Comparison of ENCODE assay signal across 9 cellular contexts in genomic region chr14:47675489-47676300, GRCh38. TPM values are rescaled to one million over a fixed set of nuclear protein-coding genes. Genes with fewer than 3 reads are reported as not detected.
A peak's percentile ranks its signal among the peaks of the same experiment; 100 is the strongest.
DNase-seq lines count a peak whose midpoint lies in the region; ATAC-seq and TF ChIP-seq lines count a peak whose summit lies in the region.
"Had no signal": no experiment of that assay in that cellular context is flagged by ENCODE, and none has a peak within 500 bp of the region (broad histone marks: within the 10 kb centered on the region; RNA-seq: fewer than 3 reads in every experiment).

TSS of gene MDGA2 (minus strand) at chr14:47675605.

- no peaks in the 10 kb centered on the region for H3K4me1 Mint-ChIP-seq in activated CD4-positive, alpha-beta T cell treated with anti-CD3 and anti-CD28 coated beads for 36 hours
- H3K4me1 Mint-ChIP-seq in Calu3 (ENCODE audit: low read depth, unreplicated experiment) = no peaks in the 10 kb centered on the region

- H3K4me3 Mint-ChIP-seq in activated CD4-positive, alpha-beta T cell treated with anti-CD3 and anti-CD28 coated beads for 36 hours = peak within 1 kb of the TSS; percentile 1
- no peak within 1 kb of the TSS for H3K4me3 Mint-ChIP-seq in Calu3 (ENCODE audit: low read depth, unreplicated experiment)

- H3K27ac Mint-ChIP-seq in activated CD4-positive, alpha-beta T cell treated with anti-CD3 and anti-CD28 coated beads for 36 hours = no peak within 1 kb of the TSS
- H3K27ac Mint-ChIP-seq in Calu3 (ENCODE audit: unreplicated experiment) = no peak within 1 kb of the TSS

- TF ChIP-seq EP300 in sigmoid colon (IDR thresholded peaks at IDR 0.05) = no peak

- no peak within 1 kb of the TSS for H3K27ac ChIP-seq in RWPE1
- H3K27ac ChIP-seq in heart right ventricle = no peak within 1 kb of the TSS
- H3K27ac ChIP-seq in sigmoid colon = no peak within 1 kb of the TSS
- H3K27ac ChIP-seq: C4-2B had no signal

- CTCF ChIA-PET in activated CD4-positive, alpha-beta T cell treated with anti-CD3 and anti-CD28 coated beads for 36 hours (lab: Charles Lee) = no interaction called here
- CTCF ChIA-PET in RWPE1 (lab: Yijun Ruan, JAX) = no interaction called here
- CTCF ChIA-PET in Calu3 (lab: Charles Lee) = no interaction called here

- no peak for ATAC-seq in activated CD4-positive, alpha-beta T cell treated with anti-CD3 and anti-CD28 coated beads for 36 hours
- ATAC-seq in heart right ventricle (peak in 2 of 8 donors; percentile 27 to 38), HG03097 (IDR thresholded peaks at IDR 0.05; ENCODE audit: low FRiP score, unreplicated experiment) (no peak)

- H3K27me3 Mint-ChIP-seq in activated CD4-positive, alpha-beta T cell treated with anti-CD3 and anti-CD28 coated beads for 36 hours = peaks cover 41% of the 10 kb centered on the region
- no peaks in the 10 kb centered on the region for H3K27me3 Mint-ChIP-seq in Calu3 (ENCODE audit: unreplicated experiment)

- H3K4me1 ChIP-seq in heart right ventricle (peaks cover 0 to 24% (median 15%) of the 10 kb centered on the region in 9 donors), sigmoid colon (peaks cover 0 to 27% (median 23%) of the 10 kb centered on the region in 4 donors)

- TF ChIP-seq CTCF in RWPE1 (conservative IDR thresholded peaks at IDR 0.05; ENCODE audit: low read depth) (no peak), heart right ventricle (IDR thresholded peaks at IDR 0.05) (no peak), sigmoid colon (IDR thresholded peaks at IDR 0.05) (no peak), Calu3 (IDR thresholded peaks at IDR 0.05; ENCODE audit: unreplicated experiment) (no peak)

- DNase-seq in activated CD4-positive, alpha-beta T cell treated with anti-CD3 and anti-CD28 coated beads for 36 hours = peak; percentile 44
- no peak for DNase-seq in activated CD4-positive, alpha-beta T cell treated with anti-CD3 and anti-CD28 coated beads, Interleukin-2, amount 50 U/mL, for 1 hour
- DNase-seq in RWPE1 (ENCODE audit: low spot score) (peak; percentile 3), heart right ventricle (no peak), sigmoid colon (no peak), DMS114 treated with DMSO at 0.1 percent for 48 hours (lab: John Stamatoyannopoulos, UW; ENCODE audit: unreplicated experiment) (no peak), Calu3 (no peak)

- BruUV-seq in Calu3 (replicated peaks; lab: Mats Ljungman, UMichigan) = no TSS peak

- H3K9me3 ChIP-seq in heart right ventricle (no peaks in the 10 kb centered on the region), sigmoid colon (no peaks in the 10 kb centered on the region)

- H3K36me3 ChIP-seq in heart right ventricle (no peaks in the 10 kb centered on the region), sigmoid colon (no peaks in the 10 kb centered on the region)

- H3K9me3 Mint-ChIP-seq in activated CD4-positive, alpha-beta T cell treated with anti-CD3 and anti-CD28 coated beads for 36 hours (ENCODE audit: low read depth) = no peaks in the 10 kb centered on the region
- peaks cover 2% of the 10 kb centered on the region for H3K9me3 Mint-ChIP-seq in Calu3 (ENCODE audit: low read depth, unreplicated experiment)

- TF ChIP-seq POLR2A in sigmoid colon (IDR thresholded peaks at IDR 0.05) = no peak

- H3K36me3 Mint-ChIP-seq in activated CD4-positive, alpha-beta T cell treated with anti-CD3 and anti-CD28 coated beads for 36 hours (ENCODE audit: low read depth) = no peaks in the 10 kb centered on the region
- no peaks in the 10 kb centered on the region for H3K36me3 Mint-ChIP-seq in Calu3 (ENCODE audit: insufficient read depth, unreplicated experiment)

- H3K4me3 ChIP-seq in heart right ventricle (peak within 1 kb of the TSS in 7 of 10 donors; percentile 14 to 38 (median 27)), sigmoid colon (peak within 1 kb of the TSS; percentile 14 to 45 (median 32))

- H3K27me3 ChIP-seq in heart right ventricle = peaks cover 0 to 79% (median 68%) of the 10 kb centered on the region in 7 donors
- H3K27me3 ChIP-seq in sigmoid colon = peaks cover 31 to 70% (median 36%) of the 10 kb centered on the region in 3 donors

- intact Hi-C loops in activated CD4-positive, alpha-beta T cell treated with anti-CD3 and anti-CD28 coated beads for 36 hours (cut with DNase I, micrococcal nuclease) = no loop called here
- intact Hi-C loops in heart right ventricle (cut with DNase I) (no loop called here), sigmoid colon (cut with DNase I) (no loop called here), Calu3 (cut with micrococcal nuclease; ENCODE audit: unreplicated experiment) (no loop called here)

- 0 to 1% methylated on average over 69 to 86 of the region's 86 CpGs for WGBS in heart right ventricle, 2 donors
- WGBS in sigmoid colon, 2 donors = 2 to 12% methylated on average over 86 of the region's 86 CpGs

- POLR2A ChIA-PET in activated CD4-positive, alpha-beta T cell treated with anti-CD3 and anti-CD28 coated beads for 36 hours (lab: Charles Lee) = no interaction called here
- POLR2A ChIA-PET in RWPE1 (lab: Yijun Ruan, JAX; ENCODE audit: low non-redundant PET) = no interaction called here

RNA-seq across cellular contexts. Expression of gene MDGA2, which starts in this region (rescaled TPM):
- total RNA-seq in activated CD4-positive, alpha-beta T cell treated with anti-CD3 and anti-CD28 coated beads for 36 hours = not detected
- total RNA-seq in heart right ventricle (under 1 TPM in 2 of 10 donors, not detected in 8; 0.05 to 0.15 TPM), sigmoid colon (1 to 10 TPM in 1 of 4 donors, under 1 TPM in 3; under 0.01 to 1.2 (median 0.34) TPM), Calu3 (2022) (not detected in 2 replicates)
- polyA plus RNA-seq in heart right ventricle (not detected), sigmoid colon (under 1 TPM in 1 of 3 donors, not detected in 2; 0.07 TPM)

Comparison
In these comparisons a context has a peak if more than half of its experiments do, and no peak if none do; other contexts are left out.
1. Peak in DNase-seq in activated CD4-positive, alpha-beta T cell treated with anti-CD3 and anti-CD28 coated beads for 36 hours; RNA of the gene not detected or under 1 TPM.